In the genomic region with DNA sequence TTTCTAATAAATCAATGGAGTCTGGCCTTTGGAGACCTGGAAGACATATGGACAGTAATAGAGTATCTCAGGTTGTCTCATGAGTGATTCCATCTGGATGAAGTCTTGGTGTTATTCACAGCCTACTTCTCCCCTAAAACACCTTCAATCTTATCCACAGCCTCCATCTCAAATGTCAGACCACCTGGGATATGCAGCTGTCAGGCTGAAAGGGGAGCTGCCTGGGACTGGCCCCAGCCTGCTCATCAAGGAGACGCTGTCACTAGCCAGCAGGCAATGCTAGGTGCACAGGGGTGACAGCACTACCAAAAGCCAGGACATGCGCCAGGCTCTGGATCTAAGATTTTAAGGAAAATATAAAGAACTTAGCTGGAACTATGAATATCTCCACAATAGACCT, we compare ENCODE assay signal across 28 cellular contexts.
A peak's percentile ranks its signal among the peaks of the same experiment; 100 is the strongest.
DNase-seq lines count a peak whose midpoint lies in the region; ATAC-seq and TF ChIP-seq lines count a peak whose summit lies in the region.
"Had no signal": no experiment of that assay in that cellular context is flagged by ENCODE, and none has a peak within 500 bp of the region (broad histone marks: within the 10 kb centered on the region; RNA-seq: fewer than 3 reads in every experiment).

No MANE protein-coding gene starts in this region.

- no peak overlapping the region for H3K4me2 ChIP-seq in neural progenitor cell
- H3K4me2 ChIP-seq: PC-9 had no signal

- H3K27ac ChIP-seq in SJCRH30, result no peak overlapping the region
- H3K27ac ChIP-seq in neural progenitor cell, result no peak overlapping the region
- no peak overlapping the region for H3K27ac ChIP-seq in brain microvascular endothelial cell
- no peak overlapping the region for H3K27ac ChIP-seq in left lung
- H3K27ac ChIP-seq: colonic mucosa, parathyroid adenoma, PC-9, skin epidermis had no signal

- H2AFZ ChIP-seq in neural progenitor cell (replicated peaks), result no peak overlapping the region
- H2AFZ ChIP-seq: parathyroid adenoma, PC-9 had no signal

- H3K9ac ChIP-seq in neural progenitor cell, result no peak overlapping the region
- H3K9ac ChIP-seq: parathyroid adenoma had no signal

- in situ Hi-C loops in brain microvascular endothelial cell (cut with HindIII; ENCODE audit: low pct_ligation_motif_present, low sequenced_read_pairs), result no loop called here

- no peak overlapping the region for H3K4me3 Mint-ChIP-seq in neural progenitor cell
- H3K4me3 Mint-ChIP-seq: activated CD4-positive, alpha-beta memory T cell treated with anti-CD3 and anti-CD28 coated beads for 36 hours; activated naive CD8-positive, alpha-beta T cell treated with anti-CD3 and anti-CD28 coated beads, Interleukin-2, amount 50 U/mL, for 24 hours; activated T-cell treated with anti-CD3 and anti-CD28 coated beads, Interleukin-2, amount 50 U/mL, for 72 hours; CD14-positive monocyte; T-helper 1 cell treated with Interleukin-12 subunit alpha and Interleukin-12 subunit beta and Interleukin-4 antibody, amounts not matched to agents 30 μg/mL and 1 μg/mL, for 36 hours had no signal

- TF ChIP-seq CTCF in neural progenitor cell (IDR thresholded peaks at IDR 0.05) (no peak), brain microvascular endothelial cell (IDR thresholded peaks at IDR 0.05; ENCODE audit: low read depth, low read length, missing control alignments) (no peak), left lung (IDR thresholded peaks at IDR 0.05) (no peak)

- H4K20me1 ChIP-seq in neural progenitor cell (ENCODE audit: low read depth), result no peaks in the 10 kb centered on the region

- intact Hi-C loops in left lung (cut with DNase I), result no loop called here

- DNase-seq in NCI-H1417 (lab: John Stamatoyannopoulos, UW) (peak; percentile 5 to 53 (median 11)), NCI-H1417 treated with DMSO at 0.1 percent for 48 hours (lab: John Stamatoyannopoulos, UW) (no peak), NCI-H2107 (lab: John Stamatoyannopoulos, UW) (peak; percentile 10), SJCRH30 (peak; percentile 38 to 69), neural progenitor cell (ENCODE audit: low spot score) (peak; percentile 28), brain microvascular endothelial cell (no peak), left lung (no peak), NCI-H187 (lab: John Stamatoyannopoulos, UW) (no peak)
- DNase-seq: 8988T; activated CD4-positive, alpha-beta memory T cell treated with anti-CD3 and anti-CD28 coated beads for 36 hours; activated naive CD4-positive, alpha-beta T cell; activated naive CD8-positive, alpha-beta T cell treated with anti-CD3 and anti-CD28 coated beads, Interleukin-2, amount 50 U/mL, for 24 hours; activated T-cell treated with anti-CD3 and anti-CD28 coated beads, Interleukin-2, amount 50 U/mL, for 72 hours; Calu3; colonic mucosa; effector CD4-positive, alpha-beta T cell; left colon; mesenchymal stem cell; NCI-H1436; PC-9; stimulated activated naive CD4-positive, alpha-beta T cell had no signal

- H3K36me3 ChIP-seq in SJCRH30 (no peaks in the 10 kb centered on the region), neural progenitor cell (no peaks in the 10 kb centered on the region), brain microvascular endothelial cell (replicated peaks) (no peaks in the 10 kb centered on the region), left lung (no peaks in the 10 kb centered on the region)
- H3K36me3 ChIP-seq: colonic mucosa had no signal

- no peaks in the 10 kb centered on the region for H3K4me1 Mint-ChIP-seq in neural progenitor cell
- H3K4me1 Mint-ChIP-seq: activated naive CD8-positive, alpha-beta T cell treated with anti-CD3 and anti-CD28 coated beads, Interleukin-2, amount 50 U/mL, for 24 hours had no signal

- no peaks in the 10 kb centered on the region for H3K9me3 ChIP-seq in SJCRH30 (replicated peaks)
- H3K9me3 ChIP-seq in neural progenitor cell (ENCODE audit: low read depth), result no peaks in the 10 kb centered on the region
- no peaks in the 10 kb centered on the region for H3K9me3 ChIP-seq in left lung
- H3K9me3 ChIP-seq: colonic mucosa had no signal

- H3K9me3 Mint-ChIP-seq in neural progenitor cell, result no peaks in the 10 kb centered on the region
- H3K9me3 Mint-ChIP-seq: activated CD4-positive, alpha-beta memory T cell treated with anti-CD3 and anti-CD28 coated beads for 36 hours; T-helper 1 cell treated with Interleukin-12 subunit alpha and Interleukin-12 subunit beta and Interleukin-4 antibody, amounts not matched to agents 30 μg/mL and 1 μg/mL, for 36 hours had no signal

- no peak overlapping the region for H3K27ac Mint-ChIP-seq in neural progenitor cell
- H3K27ac Mint-ChIP-seq: activated CD4-positive, alpha-beta memory T cell treated with anti-CD3 and anti-CD28 coated beads for 36 hours; activated naive CD8-positive, alpha-beta T cell treated with anti-CD3 and anti-CD28 coated beads, Interleukin-2, amount 50 U/mL, for 24 hours; activated T-cell treated with anti-CD3 and anti-CD28 coated beads, Interleukin-2, amount 50 U/mL, for 72 hours; CD14-positive monocyte; T-helper 1 cell treated with Interleukin-12 subunit alpha and Interleukin-12 subunit beta and Interleukin-4 antibody, amounts not matched to agents 30 μg/mL and 1 μg/mL, for 36 hours had no signal

- no peaks in the 10 kb centered on the region for H3F3A ChIP-seq in neural progenitor cell (ENCODE audit: low read depth)

- H3K79me2 ChIP-seq in neural progenitor cell (ENCODE audit: low read depth), result no peaks in the 10 kb centered on the region
- H3K79me2 ChIP-seq: parathyroid adenoma had no signal

- no peaks in the 10 kb centered on the region for H3K27me3 ChIP-seq in SJCRH30
- no peaks in the 10 kb centered on the region for H3K27me3 ChIP-seq in neural progenitor cell
- H3K27me3 ChIP-seq in brain microvascular endothelial cell (replicated peaks), result no peaks in the 10 kb centered on the region
- no peaks in the 10 kb centered on the region for H3K27me3 ChIP-seq in left lung
- H3K27me3 ChIP-seq: colonic mucosa had no signal

- no peaks in the 10 kb centered on the region for H3K36me3 Mint-ChIP-seq in neural progenitor cell
- H3K36me3 Mint-ChIP-seq: activated CD4-positive, alpha-beta memory T cell treated with anti-CD3 and anti-CD28 coated beads for 36 hours; CD14-positive monocyte had no signal

- ATAC-seq in left lung, result no peak
- ATAC-seq: activated CD4-positive, CD25-positive, alpha-beta regulatory T cell treated with anti-CD3 and anti-CD28 coated beads, Interleukin-2, amount 50 U/mL, for 24 hours; activated naive CD8-positive, alpha-beta T cell treated with anti-CD3 and anti-CD28 coated beads, Interleukin-2, amount 50 U/mL, for 24 hours; activated T-cell treated with anti-CD3 and anti-CD28 coated beads, Interleukin-2, amount 50 U/mL, for 72 hours; GM12878; left colon; SK-N-SH treated with all-trans-retinoic acid at 6 μM for 48 hours had no signal

- peaks cover 3% of the 10 kb centered on the region; the same call in 1 of the 2 replicates for H3K4me1 ChIP-seq in SJCRH30
- no peaks in the 10 kb centered on the region for H3K4me1 ChIP-seq in neural progenitor cell
- H3K4me1 ChIP-seq in left lung, result no peaks in the 10 kb centered on the region
- H3K4me1 ChIP-seq: colonic mucosa, parathyroid adenoma had no signal

- H3K4me3 ChIP-seq in SJCRH30 (no peak overlapping the region), neural progenitor cell (no peak overlapping the region), brain microvascular endothelial cell (ENCODE audit: low read depth, low read length) (no peak overlapping the region), left lung (no peak overlapping the region)
- H3K4me3 ChIP-seq: colonic mucosa, GM12878, PC-9, skin epidermis had no signal

- H3K27me3 Mint-ChIP-seq in neural progenitor cell (ENCODE audit: insufficient read depth, low read depth), result peaks cover 2% of the 10 kb centered on the region
- H3K27me3 Mint-ChIP-seq: activated CD4-positive, alpha-beta memory T cell treated with anti-CD3 and anti-CD28 coated beads for 36 hours had no signal

Comparison
In these comparisons a context has a peak if more than half of its experiments do, and no peak if none do; other contexts are left out.
1. DNase-seq: peak in NCI-H1417 (3 of 3), NCI-H2107 (single experiment), SJCRH30 (2 of 2) and neural progenitor cell (single experiment); none in NCI-H1417 treated with DMSO at 0.1 percent for 48 hours (single experiment), brain microvascular endothelial cell (single experiment), left lung (0 of 2) and NCI-H187 (0 of 2).